Comparison of ENCODE assay signal across 1 cellular context in genomic region chr3:14357463-14357862, GRCh38.
TF ChIP-seq lines count a peak whose summit lies in the region.

No MANE protein-coding gene starts in this region.

TF ChIP-seq in IMR-90, 13 proteins besides CTCF, POLR2A, EP300 and RAD21 (continued from another document):
- no peak for TF ChIP-seq MXI1 (IDR thresholded peaks at IDR 0.05; ENCODE audit: borderline replicate concordance, low read depth, low read length)
- TF ChIP-seq CEBPB (IDR thresholded peaks at IDR 0.05; ENCODE audit: low read depth, low read length), result no peak
- no peak for TF ChIP-seq USF2 (IDR thresholded peaks at IDR 0.05; ENCODE audit: low read depth, low read length)
TF ChIP-seq in IMR-90: peak in this region for 0.
